20 cellular contexts compared by ENCODE assay signal in the genomic region with DNA sequence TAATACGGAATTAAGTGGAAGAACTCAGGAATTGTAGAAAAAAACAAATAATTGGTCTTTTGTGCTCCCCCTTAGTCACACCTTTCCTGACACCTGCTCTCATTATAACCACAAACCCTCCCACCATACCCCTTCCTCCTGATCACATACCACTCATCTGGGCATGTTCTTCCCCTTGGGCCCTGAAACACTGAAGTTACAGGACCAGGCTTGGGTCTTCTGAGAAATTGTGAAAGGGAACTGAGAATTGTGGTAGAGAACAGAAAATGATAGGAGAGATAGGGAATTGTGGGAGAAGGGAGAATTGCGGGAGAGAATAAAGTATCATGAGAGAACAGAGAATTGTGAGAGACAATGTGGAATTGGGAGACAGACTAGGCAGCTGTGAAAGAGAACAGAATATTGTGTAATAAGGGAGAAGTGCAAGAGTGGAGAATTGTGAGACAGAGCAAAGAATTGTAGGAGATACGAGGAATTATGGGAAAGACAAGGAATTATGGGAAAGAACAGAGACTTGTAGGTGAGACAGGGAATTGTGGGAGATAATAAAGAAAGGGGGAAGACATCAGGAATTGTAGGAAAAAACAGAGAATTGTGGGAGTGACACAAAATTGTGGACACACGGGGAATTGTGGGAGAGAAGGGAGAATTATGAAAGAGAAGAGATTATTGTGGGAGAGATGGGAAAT.
"Had no signal": no experiment of that assay in that cellular context is flagged by ENCODE, and none has a peak within 500 bp of the region (broad histone marks: within the 10 kb centered on the region; RNA-seq: fewer than 3 reads in every experiment).

No MANE protein-coding gene starts in this region.

- H3K4me3 ChIP-seq: dorsolateral prefrontal cortex, lung, ovary, psoas muscle, sigmoid colon, stomach, thyroid gland, vagina had no signal

- H3K9me3 ChIP-seq: ovary, psoas muscle, sigmoid colon, stomach, thyroid gland, vagina had no signal

- H3K9me3 Mint-ChIP-seq: memory B cell; natural killer cell; stimulated activated effector memory CD8-positive, alpha-beta T cell treated with anti-CD3 and anti-CD28 coated beads, Interleukin-12 subunit alpha, Interleukin-12 subunit beta, amount 100 ng/mL, for 72 hours had no signal

- H3K27ac Mint-ChIP-seq: memory B cell; natural killer cell; stimulated activated effector memory CD8-positive, alpha-beta T cell treated with anti-CD3 and anti-CD28 coated beads, Interleukin-12 subunit alpha, Interleukin-12 subunit beta, amount 100 ng/mL, for 72 hours had no signal

- DNase-seq: dorsolateral prefrontal cortex; effector CD4-positive, alpha-beta T cell; hypothalamus; natural killer cell; occipital lobe; ovary; posterior cingulate gyrus; psoas muscle; right cardiac atrium; sigmoid colon; stimulated activated CD4-positive, alpha-beta T cell treated with anti-CD3 and anti-CD28 coated beads, Interleukin-2, amount 100 ng/mL, for 24 hours; stimulated activated CD4-positive, alpha-beta T cell treated with anti-CD3 and anti-CD28 coated beads, Interleukin-4, amount 100 ng/mL, for 24 hours; stimulated activated naive CD4-positive, alpha-beta T cell treated with Interleukin-2 at 50 U/mL for 16 hours; stomach; thyroid gland; trophoblast cell had no signal

- H3K27me3 Mint-ChIP-seq: memory B cell had no signal

- H3K4me1 ChIP-seq: psoas muscle had no signal

- H3K36me3 ChIP-seq: ovary, sigmoid colon, stomach, thyroid gland, vagina had no signal

- H3K36me3 Mint-ChIP-seq: memory B cell, natural killer cell had no signal

- H3K27ac ChIP-seq: dorsolateral prefrontal cortex, ovary, psoas muscle, sigmoid colon, stomach, thyroid gland, vagina had no signal

- H3K4me3 Mint-ChIP-seq: memory B cell; natural killer cell; stimulated activated effector memory CD8-positive, alpha-beta T cell treated with anti-CD3 and anti-CD28 coated beads, Interleukin-12 subunit alpha, Interleukin-12 subunit beta, amount 100 ng/mL, for 72 hours had no signal
